In the genomic region with DNA sequence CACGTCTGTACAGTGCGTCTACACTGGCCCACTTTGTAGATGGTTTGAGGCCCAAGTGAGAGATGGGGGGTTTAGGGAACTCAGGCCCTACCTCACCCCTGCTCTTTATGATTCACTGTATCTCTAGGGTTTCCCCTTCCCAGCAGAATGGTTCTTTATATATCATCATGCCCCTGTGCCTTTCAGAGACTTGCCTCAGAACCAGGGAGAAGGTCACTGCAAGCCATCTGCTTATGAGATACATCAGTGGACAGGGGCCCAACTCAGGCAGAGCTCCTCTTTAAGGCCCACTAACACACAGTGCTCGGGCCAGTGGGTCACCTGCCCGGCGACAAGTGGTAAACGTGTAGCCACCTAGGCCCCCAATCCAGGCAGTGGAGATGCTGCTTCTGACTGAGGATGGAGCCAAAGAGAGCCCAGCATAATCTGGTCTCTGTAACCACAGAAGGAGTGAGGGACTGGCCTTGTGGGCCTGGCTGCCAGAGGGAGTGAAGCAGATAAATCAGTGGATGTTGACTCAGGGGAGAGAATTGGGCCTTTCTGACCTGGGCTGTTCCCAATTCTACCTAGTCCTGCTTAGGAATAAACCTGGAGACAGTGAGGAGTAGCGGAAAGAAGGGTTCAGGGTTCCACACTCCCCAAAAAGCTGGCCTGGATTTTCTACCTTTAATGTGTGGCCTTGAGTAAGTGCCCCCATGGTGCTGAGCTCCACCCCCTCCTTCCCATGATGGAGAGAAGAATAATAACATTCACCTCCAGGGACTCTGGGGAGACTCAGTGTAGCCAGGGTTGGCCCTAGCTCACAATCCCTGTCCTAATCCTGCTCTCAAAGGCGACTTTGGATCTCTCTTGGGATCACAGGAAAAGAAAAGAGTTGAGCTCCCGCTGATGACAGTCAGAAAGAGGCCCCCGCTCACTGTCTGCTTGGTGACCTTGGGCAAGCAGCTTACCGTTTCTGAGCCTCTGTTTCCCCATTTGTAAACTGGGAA, we compare ENCODE assay signal across 7 cellular contexts. TPM values are rescaled to one million over a fixed set of nuclear protein-coding genes. Genes with fewer than 3 reads are reported as not detected.
DNase-seq lines count a peak whose midpoint lies in the region; ATAC-seq and TF ChIP-seq lines count a peak whose summit lies in the region.

No MANE protein-coding gene starts in this region.

- H3K36me3 Mint-ChIP-seq in activated naive CD8-positive, alpha-beta T cell treated with anti-CD3 and anti-CD28 coated beads for 36 hours = peaks cover 14% of the 10 kb centered on the region
- H3K36me3 Mint-ChIP-seq in immature natural killer cell = peaks cover 6 to 12% (median 9%) of the 10 kb centered on the region in 3 donors

- peaks cover 2% of the 10 kb centered on the region for H3K9me3 Mint-ChIP-seq in activated naive CD8-positive, alpha-beta T cell treated with anti-CD3 and anti-CD28 coated beads for 36 hours
- H3K9me3 Mint-ChIP-seq in immature natural killer cell = no peaks in the 10 kb centered on the region
- H3K9me3 Mint-ChIP-seq in stimulated activated naive CD8-positive, alpha-beta T cell treated with anti-CD3 and anti-CD28 coated beads, Interleukin-15, amount 100 ng/mL, for 72 hours = peaks cover 0 to 5% of the 10 kb centered on the region in 2 donors

- no peak overlapping the region for H3K4me3 ChIP-seq in HL-60 (replicated peaks; ENCODE audit: insufficient read depth, low read length)

- ATAC-seq in stimulated activated naive CD8-positive, alpha-beta T cell treated with anti-CD3 and anti-CD28 coated beads, Interleukin-15, amount 100 ng/mL, for 72 hours = peak; percentile 64
- ATAC-seq in GM21619 (IDR thresholded peaks at IDR 0.05; ENCODE audit: unreplicated experiment) = no peak

- no peak for DNase-seq in HL-60 (ENCODE audit: low read depth in 1 of 2, low spot score in 1 of 2)
- no peak for DNase-seq in activated naive CD8-positive, alpha-beta T cell treated with anti-CD3 and anti-CD28 coated beads for 36 hours
- DNase-seq in immature natural killer cell = no peak
- peak; percentile 31 to 66 for DNase-seq in stimulated activated naive CD8-positive, alpha-beta T cell treated with anti-CD3 and anti-CD28 coated beads, Interleukin-15, amount 100 ng/mL, for 72 hours
- no peak for DNase-seq in LoVo (ENCODE audit: low spot score)
- DNase-seq in HT-29 (ENCODE audit: low spot score) = no peak

- H3K27me3 ChIP-seq in HL-60 (ENCODE audit: insufficient read depth, poor library complexity, severe bottlenecking) = peaks cover 21% of the 10 kb centered on the region

- H3K27ac Mint-ChIP-seq in activated naive CD8-positive, alpha-beta T cell treated with anti-CD3 and anti-CD28 coated beads for 36 hours = peak overlapping the region; percentile 66
- peak overlapping the region; percentile 98 to 100 (median 99) for H3K27ac Mint-ChIP-seq in immature natural killer cell
- H3K27ac Mint-ChIP-seq in stimulated activated naive CD8-positive, alpha-beta T cell treated with anti-CD3 and anti-CD28 coated beads, Interleukin-15, amount 100 ng/mL, for 72 hours = peak overlapping the region; percentile 95 to 98

- H3K27me3 Mint-ChIP-seq in activated naive CD8-positive, alpha-beta T cell treated with anti-CD3 and anti-CD28 coated beads for 36 hours = no peaks in the 10 kb centered on the region
- peaks cover 41 to 51% (median 46%) of the 10 kb centered on the region in 3 donors for H3K27me3 Mint-ChIP-seq in immature natural killer cell (ENCODE audit: low read depth in 3 of 3)
- H3K27me3 Mint-ChIP-seq in stimulated activated naive CD8-positive, alpha-beta T cell treated with anti-CD3 and anti-CD28 coated beads, Interleukin-15, amount 100 ng/mL, for 72 hours = no peaks in the 10 kb centered on the region

- TF ChIP-seq CTCF in HL-60 (IDR thresholded peaks at IDR 0.05; ENCODE audit: insufficient read depth, low read length) = no peak

- peaks cover 58% of the 10 kb centered on the region for H3K4me1 Mint-ChIP-seq in activated naive CD8-positive, alpha-beta T cell treated with anti-CD3 and anti-CD28 coated beads for 36 hours
- H3K4me1 Mint-ChIP-seq in immature natural killer cell = peaks cover 81 to 84% of the 10 kb centered on the region in 2 donors
- H3K4me1 Mint-ChIP-seq in stimulated activated naive CD8-positive, alpha-beta T cell treated with anti-CD3 and anti-CD28 coated beads, Interleukin-15, amount 100 ng/mL, for 72 hours = peaks cover 82% of the 10 kb centered on the region

- H3K27ac ChIP-seq in HL-60 (replicated peaks) = 0 out of 2 replicates have a peak overlapping the region, but pooled peaks have one; percentile 3

- H3K4me3 Mint-ChIP-seq in activated naive CD8-positive, alpha-beta T cell treated with anti-CD3 and anti-CD28 coated beads for 36 hours = peak overlapping the region; percentile 22
- H3K4me3 Mint-ChIP-seq in immature natural killer cell = peak overlapping the region; percentile 53 to 93 (median 92)
- H3K4me3 Mint-ChIP-seq in stimulated activated naive CD8-positive, alpha-beta T cell treated with anti-CD3 and anti-CD28 coated beads, Interleukin-15, amount 100 ng/mL, for 72 hours = peak overlapping the region; percentile 93 to 94

RNA-seq across cellular contexts. Expression of a gene that starts 2.8 kb away (rescaled TPM):
- total RNA-seq in activated naive CD8-positive, alpha-beta T cell treated with anti-CD3 and anti-CD28 coated beads for 36 hours = 1 to 10 TPM; 8.7 to 8.9 TPM
- polyA plus RNA-seq in immature natural killer cell = 1,000 to 10,000 TPM in 1 of 3 donors, 100 to 1,000 TPM in 2; 548 to 1,082 (median 887) TPM
- total RNA-seq in HT-29 (2014; rRNA removed; shearing (Covaris generic)) = 275 and 286 TPM in 2 replicates

Comparison
In these comparisons a context has a peak if more than half of its experiments do, and no peak if none do; other contexts are left out.
1. DNase-seq: peak in stimulated activated naive CD8-positive, alpha-beta T cell treated with anti-CD3 and anti-CD28 coated beads, Interleukin-15, amount 100 ng/mL, for 72 hours (2 of 2); none in HL-60 (0 of 2), activated naive CD8-positive, alpha-beta T cell treated with anti-CD3 and anti-CD28 coated beads for 36 hours (single experiment), immature natural killer cell (0 of 3), LoVo (single experiment) and HT-29 (single experiment).
2. H3K4me3 Mint-ChIP-seq: peak in every context shown above with its lines; median percentile 94 in stimulated activated naive CD8-positive, alpha-beta T cell treated with anti-CD3 and anti-CD28 coated beads, Interleukin-15, amount 100 ng/mL, for 72 hours; 92 in immature natural killer cell; 22 in activated naive CD8-positive, alpha-beta T cell treated with anti-CD3 and anti-CD28 coated beads for 36 hours.
3. RNA of a gene that starts 2.8 kb away (total RNA-seq): 275 to 286 TPM in HT-29; 8.7 to 8.9 TPM in activated naive CD8-positive, alpha-beta T cell treated with anti-CD3 and anti-CD28 coated beads for 36 hours; every median in the first group is over 10 times any median in the second.
4. Peak in every context shown above with its lines, with median percentiles within 50 percentile points of each other: H3K27ac Mint-ChIP-seq.